ENCODE assay signal across 8 cellular contexts in genomic region chr19:8342684-8343482, GRCh38. TPM values are rescaled to one million over a fixed set of nuclear protein-coding genes. Genes with fewer than 3 reads are reported as not detected.
DNase-seq lines count a peak whose midpoint lies in the region; ATAC-seq, FAIRE-seq and TF ChIP-seq lines count a peak whose summit lies in the region.

Gene KANK3 (minus strand): TSS chr19:8343262. CDS start chr19:8337828, 5,434 bp downstream.

- DNase-seq in A549 (ENCODE audit: low read depth in 1 of 2, low spot score in 1 of 2) (peak; percentile 94 to 97), NCI-H526 treated with DMSO at 0.1 percent for 48 hours (lab: John Stamatoyannopoulos, UW) (peak; percentile 77), lower lobe of right lung (peak; percentile 99)
- DNase-seq in activated CD8-positive, alpha-beta memory T cell treated with anti-CD3 and anti-CD28 coated beads for 24 hours = peak; percentile 98
- DNase-seq in effector CD8-positive, alpha-beta T cell (lab: John Stamatoyannopoulos, UW) = peak; percentile 90
- peak; percentile 92 to 93 for DNase-seq in stimulated activated CD4-positive, alpha-beta T cell treated with anti-CD3 and anti-CD28 coated beads, Interleukin-4, amount 100 ng/mL, for 48 hours (ENCODE audit: low read depth in 2 of 2)

- CTCF ChIA-PET in A549 (lab: Yijun Ruan, JAX) = interaction anchor here (0.6 to 6.6 kb wide), 4 partner anchors 8 to 223 kb away, joined by 3 to 43 read pairs (median 4); no protein-coding TSS in a partner anchor

- H3K4me3 ChIP-seq in A549 (peak within 1 kb of the TSS; percentile 44), lower lobe of right lung (peak within 1 kb of the TSS; percentile 79)

- FAIRE-seq in A549 (lab: Jason Lieb, UNC) = no peak

- H3K27ac ChIP-seq in A549 = peak within 1 kb of the TSS; percentile 30 to 80; a peak in 4 of 6 replicates
- peak within 1 kb of the TSS; percentile 97 for H3K27ac ChIP-seq in lower lobe of right lung

- TF ChIP-seq EP300 in A549 (IDR thresholded peaks at IDR 0.05) = no peak

- H3K4me2 ChIP-seq in A549 = peak within 1 kb of the TSS; percentile 71

- H3K27me3 ChIP-seq in lower lobe of right lung (ENCODE audit: low read depth) = peaks cover 4% of the 10 kb centered on the region

- TF ChIP-seq POLR2A in A549 (IDR thresholded peaks at IDR 0.05; ENCODE audit: low read length) = no peak

- TF ChIP-seq RAD21 in A549 (conservative IDR thresholded peaks at IDR 0.05 in 1 of 2, IDR thresholded peaks at IDR 0.05 in 1 of 2) = no peak

- H3K36me3 ChIP-seq in lower lobe of right lung = no peaks in the 10 kb centered on the region

- POLR2A ChIA-PET in A549 (lab: Yijun Ruan, JAX) = no interaction called here

- no peaks in the 10 kb centered on the region for H3K9me3 ChIP-seq in A549
- H3K9me3 ChIP-seq in lower lobe of right lung = no peaks in the 10 kb centered on the region

- H3K4me1 ChIP-seq in A549 = peaks cover 4% of the 10 kb centered on the region; the same call in 2 of the 3 replicates
- peaks cover 44% of the 10 kb centered on the region for H3K4me1 ChIP-seq in lower lobe of right lung

- TF ChIP-seq CTCF in A549 (IDR thresholded peaks at IDR 0.05) (no peak), lower lobe of right lung (IDR thresholded peaks at IDR 0.05) (no peak)

- ATAC-seq in A549 = peak; percentile 99
- ATAC-seq in GM18520 (IDR thresholded peaks at IDR 0.05; ENCODE audit: unreplicated experiment) = peak; percentile 77
- peak; percentile 89 for ATAC-seq in HG03342 (IDR thresholded peaks at IDR 0.05; ENCODE audit: unreplicated experiment)
- ATAC-seq in lower lobe of right lung = peak; percentile 98 to 99

- 10% methylated on average over 9 of the region's 65 CpGs for WGBS in A549 (ENCODE audit: missing lambda C conversion rate)

- intact Hi-C loops in lower lobe of right lung (cut with DNase I) = no loop called here

TF ChIP-seq in A549, 52 proteins besides CTCF, POLR2A, EP300 and RAD21:
- TF ChIP-seq MAFK (IDR thresholded peaks at IDR 0.05; ENCODE audit: partially characterized antibody) (no peak), RARB (CRISPR knock-in tag; IDR thresholded peaks at IDR 0.05) (no peak), PBX3 (IDR thresholded peaks at IDR 0.05) (peak; percentile 93), CHD4 (IDR thresholded peaks at IDR 0.05; ENCODE audit: borderline replicate concordance) (no peak)
TF ChIP-seq in A549: peak in this region for 1.

RNA-seq across cellular contexts. Expression of gene KANK3, which starts in this region (rescaled TPM):
- polyA plus RNA-seq in A549 (2011; rRNA removed) (1.0 and 1.2 TPM in 2 replicates), A549 (2017; fragmentation: RNase III; extraction: RNeasy Plus Mini Kit Qiagen cat#74134 plus additional on column Dnase treatment) (1.5 to 1.6 TPM (median 1.5 TPM) in 3 replicates)
- 2.1 and 2.8 TPM in 2 replicates for polyA plus RNA-seq in A549 (2012; cell fraction: cytosol; rRNA removed)
- 4.1 and 5.7 TPM in 2 replicates for polyA plus RNA-seq in A549 (2012; cell fraction: nucleus; rRNA removed)
- 1.2 and 1.5 TPM in 2 replicates for polyA minus RNA-seq in A549 (2011; rRNA and poly(A)+ RNA removed)
- total RNA-seq in lower lobe of right lung = 49.0 TPM

Comparison
In these comparisons a context has a peak if more than half of its experiments do, and no peak if none do; other contexts are left out.
1. Peak in every context shown above with its lines: DNase-seq, ATAC-seq, H3K4me3 ChIP-seq and H3K27ac ChIP-seq.